7 cellular contexts compared by ENCODE assay signal in the genomic region with DNA sequence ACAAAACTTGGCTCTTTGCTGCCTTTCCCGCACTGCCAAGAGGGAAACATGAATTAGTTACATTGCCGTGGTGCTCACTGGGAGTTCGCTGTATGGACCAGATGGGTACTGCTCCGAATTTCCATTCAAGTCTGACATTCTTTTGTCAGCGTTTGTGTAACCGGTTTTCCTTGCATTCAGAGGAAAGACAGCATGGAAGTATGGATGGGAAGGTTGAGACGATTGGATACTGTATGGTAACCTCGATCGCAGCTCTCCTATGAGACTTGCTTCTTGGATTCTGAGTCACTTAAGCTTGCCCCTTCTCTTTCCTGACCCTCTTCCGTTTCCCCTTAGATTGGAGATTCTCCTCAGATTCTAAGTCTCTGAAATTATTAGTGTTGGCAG. TPM values are rescaled to one million over a fixed set of nuclear protein-coding genes. Genes with fewer than 3 reads are reported as not detected.
DNase-seq lines count a peak whose midpoint lies in the region; ATAC-seq and TF ChIP-seq lines count a peak whose summit lies in the region.

No MANE protein-coding gene starts in this region.

- TF ChIP-seq POLR2A in upper lobe of left lung (IDR thresholded peaks at IDR 0.05): no peak

- H3K27ac ChIP-seq in lung (ENCODE audit: low read depth in 1 of 2, low read length in 1 of 2) (peak overlapping the region; percentile 69 to 96), upper lobe of left lung (peak overlapping the region; percentile 84 to 95 (median 92))

- H3K27ac Mint-ChIP-seq in central memory CD8-positive, alpha-beta T cell (ENCODE audit: low read depth): peak overlapping the region; percentile 96

- DNase-seq in HEK293T (ENCODE audit: extremely low spot score) (peak; percentile 11), NCI-H2227 treated with DMSO at 0.1 percent for 48 hours (lab: John Stamatoyannopoulos, UW) (peak; percentile 77), lung (ENCODE audit: low spot score) (no peak), upper lobe of left lung (no peak), pons (ENCODE audit: low spot score) (no peak)
- no peak for DNase-seq in central memory CD8-positive, alpha-beta T cell (ENCODE audit: low spot score in 2 of 2)

- H3K9me3 Mint-ChIP-seq in central memory CD8-positive, alpha-beta T cell: no peaks in the 10 kb centered on the region

- H3K4me3 ChIP-seq in lung (peak overlapping the region; percentile 97), upper lobe of left lung (peak overlapping the region; percentile 18 to 96 (median 82))

- peaks cover 2 to 4% of the 10 kb centered on the region in 2 donors for H3K4me1 ChIP-seq in lung (ENCODE audit: control insufficient read depth in 2 of 2, insufficient read depth in 2 of 2, low read length in 2 of 2)
- peaks cover 7 to 18% (median 16%) of the 10 kb centered on the region in 4 donors for H3K4me1 ChIP-seq in upper lobe of left lung

- H3K4me3 Mint-ChIP-seq in central memory CD8-positive, alpha-beta T cell: peak overlapping the region; percentile 90

- H3K9me3 ChIP-seq in lung (ENCODE audit: control insufficient read depth in 2 of 2, insufficient read depth in 1 of 2, low read length in 1 of 2) (no peaks in the 10 kb centered on the region), upper lobe of left lung (no peaks in the 10 kb centered on the region)

- POLR2A ChIA-PET in HEK293T (lab: Yijun Ruan, JAX): interaction anchor here (0.6 to 1.7 kb wide), 4 partner anchors 12 to 78 kb away, joined by 3 to 4 read pairs (median 4); no protein-coding TSS in a partner anchor

- H3K36me3 ChIP-seq in lung (ENCODE audit: control insufficient read depth in 2 of 2, insufficient read depth in 2 of 2, low read length in 2 of 2) (no peaks in the 10 kb centered on the region), upper lobe of left lung (no peaks in the 10 kb centered on the region)

- ATAC-seq in GM18498 (IDR thresholded peaks at IDR 0.05; ENCODE audit: unreplicated experiment) (peak; percentile 4), lung (ENCODE audit: insufficient read depth, low FRiP score) (peak; percentile 6), upper lobe of left lung (ENCODE audit: low FRiP score in 2 of 2) (peak; percentile 38 to 59)
- ATAC-seq in central memory CD8-positive, alpha-beta T cell (replicated peaks; ENCODE audit: extremely low read depth, poor library complexity, severe bottlenecking): no peak

- TF ChIP-seq CTCF in lung (IDR thresholded peaks at IDR 0.05; ENCODE audit: control extremely low read depth, extremely low read depth) (no peak), upper lobe of left lung (IDR thresholded peaks at IDR 0.05) (no peak)

- H3K27me3 ChIP-seq in lung (ENCODE audit: control insufficient read depth, insufficient read depth) (no peaks in the 10 kb centered on the region), upper lobe of left lung (no peaks in the 10 kb centered on the region)

- H3K36me3 Mint-ChIP-seq in central memory CD8-positive, alpha-beta T cell (ENCODE audit: insufficient read depth): peaks cover 12% of the 10 kb centered on the region

- H3K27me3 Mint-ChIP-seq in central memory CD8-positive, alpha-beta T cell: no peaks in the 10 kb centered on the region

- peaks cover 39% of the 10 kb centered on the region for H3K4me1 Mint-ChIP-seq in central memory CD8-positive, alpha-beta T cell

- CTCF ChIA-PET in HEK293T (lab: Yijun Ruan, JAX): no interaction called here

- TF ChIP-seq EP300 in upper lobe of left lung (IDR thresholded peaks at IDR 0.05): no peak

- WGBS in lung, 2 donors: 24% methylated on average over 10 of the region's 10 CpGs
- 28 to 30% methylated on average over 10 of the region's 10 CpGs for WGBS in upper lobe of left lung, 2 donors

TF ChIP-seq in HEK293T, 16 proteins besides CTCF, POLR2A, EP300 and RAD21:
- TF ChIP-seq BHLHE40 (IDR thresholded peaks at IDR 0.05; ENCODE audit: borderline replicate concordance) (no peak), ZNF384 (IDR thresholded peaks at IDR 0.05) (no peak), FOXA1 (IDR thresholded peaks at IDR 0.05) (no peak), L3MBTL2 (conservative IDR thresholded peaks at IDR 0.05) (no peak), FOXM1 (IDR thresholded peaks at IDR 0.05; ENCODE audit: borderline replicate concordance) (no peak), FOXK2 (IDR thresholded peaks at IDR 0.05) (no peak), PKNOX1 (IDR thresholded peaks at IDR 0.05) (no peak), HDGF (IDR thresholded peaks at IDR 0.05; ENCODE audit: borderline replicate concordance) (no peak), TARDBP (IDR thresholded peaks at IDR 0.05) (no peak)
TF ChIP-seq in HEK293T: peak in this region for 0.

RNA-seq across cellular contexts. Expression of gene UBLCP1, which starts 0.6 kb away (rescaled TPM):
- total RNA-seq in lung (10 to 100 TPM; 19.0 to 25.6 TPM), upper lobe of left lung (10 to 100 TPM in 5 of 6 donors, 1 to 10 TPM in 1; 8.4 to 36.1 (median 24.6) TPM)
- polyA plus RNA-seq in lung: 10 to 100 TPM; 24.4 to 27.4 TPM

RNA-seq across cellular contexts. Expression of gene RNF145, which starts 53.1 kb away (rescaled TPM):
- total RNA-seq in lung (100 to 1,000 TPM; 212 to 240 TPM), upper lobe of left lung (100 to 1,000 TPM; 130 to 376 (median 232) TPM)
- polyA plus RNA-seq in lung: 100 to 1,000 TPM in 1 of 2 donors, 10 to 100 TPM in 1; 70.0 to 142 TPM

Comparison
In these comparisons a context has a peak if more than half of its experiments do, and no peak if none do; other contexts are left out.
1. DNase-seq: peak in HEK293T (single experiment) and NCI-H2227 treated with DMSO at 0.1 percent for 48 hours (single experiment); none in central memory CD8-positive, alpha-beta T cell (0 of 2), lung (single experiment), upper lobe of left lung (0 of 2) and pons (single experiment).